Comparison of ENCODE assay signal across 19 cellular contexts in the genomic region with DNA sequence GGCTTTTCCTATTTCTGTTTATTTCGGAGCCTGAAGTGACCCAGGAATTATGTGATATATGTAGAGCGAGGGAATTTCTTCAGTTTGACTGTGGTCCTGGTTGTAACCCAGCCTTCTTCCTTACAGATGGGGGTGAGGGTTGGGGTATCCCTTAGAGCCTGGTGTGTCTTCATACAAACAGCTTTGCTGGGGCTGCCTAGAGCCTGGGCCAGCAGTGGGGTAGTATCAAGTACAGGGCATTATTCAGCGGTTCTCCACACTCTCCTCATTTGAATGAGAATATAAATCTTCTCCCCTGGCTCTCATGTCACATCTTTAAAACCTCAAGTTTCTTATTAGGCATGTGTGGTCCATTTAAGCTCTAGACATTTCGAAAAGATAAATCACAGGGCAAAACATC.
DNase-seq lines count a peak whose midpoint lies in the region; ATAC-seq and TF ChIP-seq lines count a peak whose summit lies in the region.
"Had no signal": no experiment of that assay in that cellular context is flagged by ENCODE, and none has a peak within 500 bp of the region (broad histone marks: within the 10 kb centered on the region; RNA-seq: fewer than 3 reads in every experiment).

No MANE protein-coding gene starts in this region.

- H3K9me3 ChIP-seq in left lung = no peaks in the 10 kb centered on the region
- H3K9me3 ChIP-seq: right atrium auricular region had no signal

- H3K36me3 Mint-ChIP-seq in CD14-positive monocyte = peaks cover 34 to 43% of the 10 kb centered on the region in 2 donors
- no peaks in the 10 kb centered on the region for H3K36me3 Mint-ChIP-seq in brain
- H3K36me3 Mint-ChIP-seq in nephron progenitor cell (ENCODE audit: low read depth) = no peaks in the 10 kb centered on the region
- H3K36me3 Mint-ChIP-seq in activated CD4-positive, alpha-beta T cell treated with anti-CD3 and anti-CD28 coated beads, Interleukin-2, amount 10 ng/mL, durations not matched to agents 7 days and 5 days (ENCODE audit: low read depth) = peaks cover 18% of the 10 kb centered on the region

- ATAC-seq in GM21786 (IDR thresholded peaks at IDR 0.05; ENCODE audit: unreplicated experiment) (no peak), left lung (no peak)
- ATAC-seq: activated CD4-positive, alpha-beta T cell treated with anti-CD3 and anti-CD28 coated beads for 36 hours had no signal

- peaks cover 74% of the 10 kb centered on the region for H3K4me1 Mint-ChIP-seq in CD14-positive monocyte
- H3K4me1 Mint-ChIP-seq in brain = peaks cover 57% of the 10 kb centered on the region
- H3K4me1 Mint-ChIP-seq in nephron progenitor cell = peaks cover 21% of the 10 kb centered on the region
- peaks cover 21% of the 10 kb centered on the region for H3K4me1 Mint-ChIP-seq in activated CD4-positive, alpha-beta T cell treated with anti-CD3 and anti-CD28 coated beads, Interleukin-2, amount 10 ng/mL, durations not matched to agents 7 days and 5 days

- H3K9me3 Mint-ChIP-seq in CD14-positive monocyte (peaks cover 0 to 2% (median 0%) of the 10 kb centered on the region in 7 donors), brain (no peaks in the 10 kb centered on the region), nephron progenitor cell (no peaks in the 10 kb centered on the region)
- no peaks in the 10 kb centered on the region for H3K9me3 Mint-ChIP-seq in activated CD4-positive, alpha-beta T cell treated with anti-CD3 and anti-CD28 coated beads, Interleukin-2, amount 10 ng/mL, durations not matched to agents 7 days and 5 days
- H3K9me3 Mint-ChIP-seq: activated naive CD4-positive, alpha-beta T cell treated with anti-CD3 and anti-CD28 coated beads for 36 hours had no signal

- no peaks in the 10 kb centered on the region for H3K27me3 ChIP-seq in left lung
- H3K27me3 ChIP-seq: brain microvascular endothelial cell, right atrium auricular region had no signal

- no peak for DNase-seq in CD14-positive monocyte (ENCODE audit: low spot score)
- DNase-seq in M059J (ENCODE audit: low read depth) = peak; percentile 18
- DNase-seq in nephron progenitor cell = no peak
- no peak for DNase-seq in left lung
- no peak for DNase-seq in activated CD4-positive, alpha-beta T cell treated with anti-CD3 and anti-CD28 coated beads, Interleukin-2, amount 10 ng/mL, durations not matched to agents 7 days and 5 days
- no peak for DNase-seq in ecto neural progenitor cell (ENCODE audit: low spot score)
- DNase-seq: activated CD4-positive, alpha-beta T cell treated with anti-CD3 and anti-CD28 coated beads for 36 hours; activated naive CD4-positive, alpha-beta T cell treated with anti-CD3 and anti-CD28 coated beads for 36 hours; brain microvascular endothelial cell; dermis blood vessel endothelial cell; EL; head of caudate nucleus; MM.1S; NCI-H187 treated with DMSO at 0.1 percent for 48 hours; NCI-H524; T1000 had no signal

- intact Hi-C loops in CD14-positive monocyte (cut with micrococcal nuclease) = loop anchor here in 1 of 2 donors (10.0 kb wide), 1 partner anchor 89 kb away; no protein-coding TSS in a partner anchor
- intact Hi-C loops in left lung (cut with DNase I) = no loop called here

- CTCF ChIA-PET in activated CD4-positive, alpha-beta T cell treated with anti-CD3 and anti-CD28 coated beads, Interleukin-2, amount 10 ng/mL, durations not matched to agents 7 days and 5 days (lab: Charles Lee) = interaction anchor here (2.2 kb wide), 1 partner anchor 9 kb away, joined by 9 read pairs; no protein-coding TSS in a partner anchor

- no peak for TF ChIP-seq CTCF in CD14-positive monocyte (IDR thresholded peaks at IDR 0.05)
- TF ChIP-seq CTCF in brain (conservative IDR thresholded peaks at IDR 0.05) = no peak
- no peak for TF ChIP-seq CTCF in nephron progenitor cell (IDR thresholded peaks at IDR 0.05)
- TF ChIP-seq CTCF in left lung (IDR thresholded peaks at IDR 0.05) = no peak

- POLR2A ChIA-PET in activated CD4-positive, alpha-beta T cell treated with anti-CD3 and anti-CD28 coated beads, Interleukin-2, amount 10 ng/mL, durations not matched to agents 7 days and 5 days (lab: Charles Lee) = no interaction called here

- no peak overlapping the region for H3K4me3 ChIP-seq in left lung
- H3K4me3 ChIP-seq: right atrium auricular region had no signal

- H3K36me3 ChIP-seq in left lung = no peaks in the 10 kb centered on the region
- H3K36me3 ChIP-seq: brain microvascular endothelial cell, right atrium auricular region had no signal

- H3K4me3 Mint-ChIP-seq in CD14-positive monocyte (peak overlapping the region; percentile 31 to 35), brain (peak overlapping the region in 4 of 5 experiments; percentile 12 to 52 (median 26)), nephron progenitor cell (no peak overlapping the region)
- H3K4me3 Mint-ChIP-seq in activated CD4-positive, alpha-beta T cell treated with anti-CD3 and anti-CD28 coated beads, Interleukin-2, amount 10 ng/mL, durations not matched to agents 7 days and 5 days = no peak overlapping the region
- H3K4me3 Mint-ChIP-seq: activated CD4-positive, alpha-beta T cell treated with anti-CD3 and anti-CD28 coated beads for 36 hours; activated naive CD4-positive, alpha-beta T cell treated with anti-CD3 and anti-CD28 coated beads for 36 hours had no signal

- H3K27ac Mint-ChIP-seq in CD14-positive monocyte = peak overlapping the region; percentile 39 to 91 (median 77)
- H3K27ac Mint-ChIP-seq in brain = peak overlapping the region in 4 of 5 experiments; percentile 9 to 65 (median 32)
- peak overlapping the region; percentile 29 for H3K27ac Mint-ChIP-seq in nephron progenitor cell
- H3K27ac Mint-ChIP-seq in activated CD4-positive, alpha-beta T cell treated with anti-CD3 and anti-CD28 coated beads, Interleukin-2, amount 10 ng/mL, durations not matched to agents 7 days and 5 days = no peak overlapping the region
- H3K27ac Mint-ChIP-seq: activated CD4-positive, alpha-beta T cell treated with anti-CD3 and anti-CD28 coated beads for 36 hours; activated naive CD4-positive, alpha-beta T cell treated with anti-CD3 and anti-CD28 coated beads for 36 hours had no signal

- no peak overlapping the region for H3K27ac ChIP-seq in left lung
- H3K27ac ChIP-seq: brain microvascular endothelial cell, right atrium auricular region had no signal

- peaks cover 6 to 83% of the 10 kb centered on the region in 2 donors for H3K4me1 ChIP-seq in left lung
- H3K4me1 ChIP-seq: right atrium auricular region had no signal

- no peaks in the 10 kb centered on the region for H3K27me3 Mint-ChIP-seq in CD14-positive monocyte (ENCODE audit: low read depth in 3 of 3)
- H3K27me3 Mint-ChIP-seq in brain = no peaks in the 10 kb centered on the region
- no peaks in the 10 kb centered on the region for H3K27me3 Mint-ChIP-seq in nephron progenitor cell (ENCODE audit: low read depth, poor library complexity)
- H3K27me3 Mint-ChIP-seq in activated CD4-positive, alpha-beta T cell treated with anti-CD3 and anti-CD28 coated beads, Interleukin-2, amount 10 ng/mL, durations not matched to agents 7 days and 5 days = no peaks in the 10 kb centered on the region
- H3K27me3 Mint-ChIP-seq: activated CD4-positive, alpha-beta T cell treated with anti-CD3 and anti-CD28 coated beads for 36 hours had no signal

Comparison
In these comparisons a context has a peak if more than half of its experiments do, and no peak if none do; other contexts are left out.
1. H3K4me3 Mint-ChIP-seq: peak in CD14-positive monocyte (2 of 2) and brain (4 of 5); none in nephron progenitor cell (single experiment) and activated CD4-positive, alpha-beta T cell treated with anti-CD3 and anti-CD28 coated beads, Interleukin-2, amount 10 ng/mL, durations not matched to agents 7 days and 5 days (single experiment).